Comparison of ENCODE assay signal across 21 cellular contexts in the genomic region with DNA sequence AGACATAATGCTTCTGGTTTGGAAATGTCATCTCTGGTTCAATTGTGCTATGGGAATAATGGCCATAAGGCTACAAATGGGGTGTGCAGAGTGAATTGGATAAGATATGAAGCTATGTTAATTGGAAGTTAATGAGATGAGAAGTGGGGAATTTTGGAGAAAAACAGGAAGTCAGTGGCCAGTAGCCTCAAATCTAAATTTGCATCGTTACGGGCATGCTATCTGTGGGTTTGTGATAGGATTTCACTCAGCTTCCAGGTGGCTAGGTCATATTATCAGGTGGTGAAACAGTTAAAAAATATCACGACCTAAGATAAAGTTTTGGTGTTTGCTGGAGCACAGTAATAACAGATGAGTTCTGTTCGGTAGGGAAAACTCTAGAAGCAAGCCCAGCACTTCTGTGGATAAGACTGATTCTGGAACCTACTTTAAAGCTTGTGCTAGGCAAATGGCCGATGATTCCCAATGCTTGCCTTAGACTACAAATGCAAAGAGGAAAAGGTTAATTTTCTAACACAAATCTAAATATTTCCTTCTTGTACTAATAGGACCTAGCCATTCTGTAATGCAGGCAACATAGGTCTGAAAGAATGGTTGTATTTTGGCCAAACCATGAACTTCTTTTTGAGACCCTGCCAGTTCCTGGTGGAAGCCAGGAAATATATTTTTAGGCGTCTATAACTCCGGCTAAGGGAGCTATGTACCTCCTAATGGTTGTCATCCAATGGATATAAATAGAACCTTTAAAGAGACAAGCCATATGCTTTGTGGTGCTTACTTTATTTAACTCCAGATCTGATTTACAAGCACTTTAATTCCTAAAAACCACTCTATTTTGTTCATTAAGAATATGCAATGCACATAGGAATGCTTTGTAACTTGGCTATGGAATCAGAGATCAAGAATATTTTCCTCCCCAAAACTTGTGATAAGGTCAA.
DNase-seq lines count a peak whose midpoint lies in the region; TF ChIP-seq lines count a peak whose summit lies in the region.
"Had no signal": no experiment of that assay in that cellular context is flagged by ENCODE, and none has a peak within 500 bp of the region (broad histone marks: within the 10 kb centered on the region; RNA-seq: fewer than 3 reads in every experiment).

No MANE protein-coding gene starts in this region.

- peaks cover 0 to 45% of the 10 kb centered on the region in 2 donors for H3K4me1 ChIP-seq in right atrium auricular region
- H3K4me1 ChIP-seq: A549 had no signal

- no peaks in the 10 kb centered on the region for H3K36me3 ChIP-seq in right atrium auricular region
- H3K36me3 ChIP-seq: brain microvascular endothelial cell had no signal

- peak overlapping the region; percentile 20 to 27 for H3K27ac ChIP-seq in right atrium auricular region
- H3K27ac ChIP-seq: A549, brain microvascular endothelial cell had no signal

- DNase-seq in AG10803 (ENCODE audit: low read depth), result peak; percentile 67
- DNase-seq in NCI-H446 treated with DMSO at 0.1 percent for 48 hours (lab: John Stamatoyannopoulos, UW), result peak; percentile 65
- DNase-seq in fibroblast of gingiva (ENCODE audit: low read depth), result peak; percentile 63
- no peak for DNase-seq in right atrium auricular region (ENCODE audit: low spot score)
- no peak for DNase-seq in T-helper 1 cell
- DNase-seq in dedifferentiated amniotic fluid mesenchymal stem cell (ENCODE audit: extremely low spot score), result no peak
- DNase-seq in mesenteric fat pad (ENCODE audit: low spot score), result no peak
- no peak for DNase-seq in NCI-H2081 (lab: John Stamatoyannopoulos, UW)
- DNase-seq: activated CD4-positive, alpha-beta T cell treated with anti-CD3 and anti-CD28 coated beads, Interleukin-2, amount 10 ng/mL, durations not matched to agents 7 days and 5 days; brain microvascular endothelial cell; Calu3; erythroblast; HFFc6; NCI-H2171; nucleus accumbens; retina; SHP77; stimulated activated CD4-positive, alpha-beta T cell treated with anti-CD3 and anti-CD28 coated beads, Interleukin-15, amount 100 ng/mL, for 24 hours had no signal

- TF ChIP-seq CTCF in AG10803 (conservative IDR thresholded peaks at IDR 0.05; ENCODE audit: low read length) (no peak), right atrium auricular region (IDR thresholded peaks at IDR 0.05) (no peak)

- no peaks in the 10 kb centered on the region for H3K27me3 ChIP-seq in right atrium auricular region
- H3K27me3 ChIP-seq: brain microvascular endothelial cell, dorsolateral prefrontal cortex, hepatocyte had no signal

- H3K4me3 ChIP-seq in AG10803 (ENCODE audit: low read length) (no peak overlapping the region), right atrium auricular region (no peak overlapping the region)
- H3K4me3 ChIP-seq: A549, dorsolateral prefrontal cortex, hepatocyte had no signal

- H3K9me3 ChIP-seq in right atrium auricular region, result no peaks in the 10 kb centered on the region
- H3K9me3 ChIP-seq: A549 had no signal

Comparison
In these comparisons a context has a peak if more than half of its experiments do, and no peak if none do; other contexts are left out.
1. DNase-seq: peak in AG10803 (single experiment), NCI-H446 treated with DMSO at 0.1 percent for 48 hours (single experiment) and fibroblast of gingiva (single experiment); none in right atrium auricular region (single experiment), T-helper 1 cell (0 of 5), dedifferentiated amniotic fluid mesenchymal stem cell (single experiment), mesenteric fat pad (single experiment) and NCI-H2081 (0 of 2).